Comparison of ENCODE assay signal across 20 cellular contexts in the genomic region with DNA sequence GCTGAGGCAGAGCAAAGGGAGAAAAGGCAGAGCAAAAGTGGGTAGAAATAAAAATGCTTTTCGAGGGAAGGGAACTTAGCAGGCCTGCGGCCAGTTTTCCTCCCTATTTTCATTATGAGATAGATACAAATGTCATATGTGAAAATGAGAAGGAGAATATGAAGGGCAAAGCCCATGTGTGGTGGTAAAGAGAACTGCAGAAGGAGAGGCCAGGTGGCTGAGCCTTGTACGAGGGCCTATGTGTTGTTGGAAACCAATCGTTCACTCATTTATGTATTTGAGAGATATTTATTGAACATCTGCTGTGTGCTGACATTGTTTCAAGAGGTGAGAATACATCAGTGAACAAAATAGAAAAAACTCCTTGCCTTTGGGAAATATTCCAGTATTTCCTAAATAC.
DNase-seq lines count a peak whose midpoint lies in the region; ATAC-seq and TF ChIP-seq lines count a peak whose summit lies in the region.
"Had no signal": no experiment of that assay in that cellular context is flagged by ENCODE, and none has a peak within 500 bp of the region (broad histone marks: within the 10 kb centered on the region; RNA-seq: fewer than 3 reads in every experiment).

No MANE protein-coding gene starts in this region.

- TF ChIP-seq CTCF in BE2C (IDR thresholded peaks at IDR 0.05; ENCODE audit: low read depth, low read length) (peak; percentile 13; the same call in 1 of the 2 replicates), DND-41 (IDR thresholded peaks at IDR 0.05; ENCODE audit: borderline replicate concordance, extremely low read depth, low read length, poor library complexity, severe bottlenecking) (no peak)

- peaks cover 4% of the 10 kb centered on the region for H3K27me3 Mint-ChIP-seq in dendritic cell treated with granulocyte-macrophage colony-stimulating factor and Interleukin-4, amounts not matched to agents 40 ng/mL and 50 ng/mL, for 4 days
- peaks cover 1 to 10% of the 10 kb centered on the region in 2 donors for H3K27me3 Mint-ChIP-seq in stimulated activated naive B cell treated with anti-CD40 and anti-IgM and Interleukin-4, amounts not matched to agents 10 μg/mL and 1 μg/mL and 100 μg/mL, for 72 hours
- H3K27me3 Mint-ChIP-seq: activated T-cell treated with anti-CD3 and anti-CD28 coated beads, Interleukin-2, amount 50 U/mL, for 24 hours had no signal

- no peaks in the 10 kb centered on the region for H3K79me2 ChIP-seq in DND-41 (ENCODE audit: insufficient read depth, low read length)

- 0 out of 2 replicates have a peak overlapping the region, but pooled peaks have one; percentile 44 for H2AFZ ChIP-seq in DND-41 (ENCODE audit: low read depth, low read length)

- peaks cover 12% of the 10 kb centered on the region for H3K4me1 ChIP-seq in BE2C
- H3K4me1 ChIP-seq in DND-41 (ENCODE audit: insufficient read depth, low read length): peaks cover 8% of the 10 kb centered on the region
- H3K4me1 ChIP-seq in NT2/D1 (ENCODE audit: insufficient read depth, insufficient read length): no peaks in the 10 kb centered on the region

- ATAC-seq in DND-41 (ENCODE audit: insufficient read depth, low read depth): no peak
- no peak for ATAC-seq in stimulated activated naive B cell treated with anti-CD40 and anti-IgM and Interleukin-4, amounts not matched to agents 10 μg/mL and 1 μg/mL and 100 μg/mL, for 72 hours (replicated peaks)

- H3K27me3 ChIP-seq in BE2C (no peaks in the 10 kb centered on the region), DND-41 (ENCODE audit: insufficient read depth, low read length, poor library complexity) (peaks cover 13% of the 10 kb centered on the region), NT2/D1 (ENCODE audit: insufficient read depth, insufficient read length) (peaks cover 2% of the 10 kb centered on the region)
- H3K27me3 ChIP-seq: cardiac muscle cell, right atrium auricular region, SJSA1 had no signal

- H3K4me2 ChIP-seq in DND-41 (ENCODE audit: insufficient read depth, low read length): no peak overlapping the region

- DNase-seq in BE2C (no peak), DND-41 (no peak), NT2/D1 (ENCODE audit: low read depth, low spot score) (no peak), NCI-H1436 treated with DMSO at 0.1 percent for 48 hours (lab: John Stamatoyannopoulos, UW) (no peak), DMS79 (lab: John Stamatoyannopoulos, UW) (no peak)
- DNase-seq in stimulated activated naive B cell treated with anti-CD40 and anti-IgM and Interleukin-4, amounts not matched to agents 10 μg/mL and 1 μg/mL and 100 μg/mL, for 72 hours: no peak
- no peak for DNase-seq in stimulated activated CD4-positive, alpha-beta T cell treated with anti-CD3 and anti-CD28 coated beads, Interleukin-4, amount 100 ng/mL, for 4 hours
- DNase-seq: activated CD4-positive, CD25-positive, alpha-beta regulatory T cell treated with anti-CD3 and anti-CD28 coated beads, Interleukin-2, amount 50 U/mL, for 72 hours; activated naive CD4-positive, alpha-beta T cell treated with Interleukin-2 at 50 U/mL for 16 hours; activated T-cell treated with anti-CD3 and anti-CD28 coated beads, Interleukin-2, amount 50 U/mL, for 24 hours; amniotic stem cell; dermis blood vessel endothelial cell; EL; islet precursor cell; PC-9; stimulated activated CD8-positive, alpha-beta memory T cell treated with anti-CD3 and anti-CD28 coated beads, Interleukin-4, amount 100 ng/mL, for 48 hours had no signal

- H3K4me3 Mint-ChIP-seq in dendritic cell treated with granulocyte-macrophage colony-stimulating factor and Interleukin-4, amounts not matched to agents 40 ng/mL and 50 ng/mL, for 4 days: peak overlapping the region; percentile 70
- no peak overlapping the region for H3K4me3 Mint-ChIP-seq in stimulated activated naive B cell treated with anti-CD40 and anti-IgM and Interleukin-4, amounts not matched to agents 10 μg/mL and 1 μg/mL and 100 μg/mL, for 72 hours

- no peaks in the 10 kb centered on the region for H4K20me1 ChIP-seq in DND-41 (ENCODE audit: insufficient read depth, low read length)

- intact Hi-C loops in dendritic cell treated with granulocyte-macrophage colony-stimulating factor and Interleukin-4, amounts not matched to agents 40 ng/mL and 50 ng/mL, for 4 days (cut with micrococcal nuclease): loop anchor here (1.0 to 10.0 kb wide), 6 partner anchors 36 to 701 kb away; a partner anchor contains a TSS

- H3K9me3 ChIP-seq in BE2C (no peaks in the 10 kb centered on the region), DND-41 (ENCODE audit: insufficient read depth, low read length, severe bottlenecking) (no peaks in the 10 kb centered on the region), NT2/D1 (ENCODE audit: insufficient read depth, low read length) (no peaks in the 10 kb centered on the region)
- H3K9me3 ChIP-seq: right atrium auricular region, SJSA1 had no signal

- H3K36me3 Mint-ChIP-seq in dendritic cell treated with granulocyte-macrophage colony-stimulating factor and Interleukin-4, amounts not matched to agents 40 ng/mL and 50 ng/mL, for 4 days (ENCODE audit: low read depth): no peaks in the 10 kb centered on the region
- H3K36me3 Mint-ChIP-seq in stimulated activated naive B cell treated with anti-CD40 and anti-IgM and Interleukin-4, amounts not matched to agents 10 μg/mL and 1 μg/mL and 100 μg/mL, for 72 hours: no peaks in the 10 kb centered on the region

- H3K4me3 ChIP-seq in BE2C (ENCODE audit: low read depth, low read length) (no peak overlapping the region), DND-41 (ENCODE audit: low read depth in 1 of 2, low read length in 2 of 2) (no peak overlapping the region), NT2/D1 (ENCODE audit: insufficient read length, low read depth) (peak overlapping the region; percentile 24)
- H3K4me3 ChIP-seq: cardiac muscle cell had no signal

- no peaks in the 10 kb centered on the region for H3K36me3 ChIP-seq in BE2C
- H3K36me3 ChIP-seq in DND-41 (ENCODE audit: insufficient read depth, low read length): no peaks in the 10 kb centered on the region
- no peaks in the 10 kb centered on the region for H3K36me3 ChIP-seq in NT2/D1 (ENCODE audit: insufficient read depth, insufficient read length, low read length)
- H3K36me3 ChIP-seq: cardiac muscle cell, right atrium auricular region, SJSA1 had no signal

- H3K9ac ChIP-seq in DND-41 (ENCODE audit: low read depth, low read length): no peak overlapping the region
- H3K9ac ChIP-seq in NT2/D1 (ENCODE audit: insufficient read length, low read depth): no peak overlapping the region

- H3K9me3 Mint-ChIP-seq in dendritic cell treated with granulocyte-macrophage colony-stimulating factor and Interleukin-4, amounts not matched to agents 40 ng/mL and 50 ng/mL, for 4 days: no peaks in the 10 kb centered on the region
- H3K9me3 Mint-ChIP-seq in stimulated activated naive B cell treated with anti-CD40 and anti-IgM and Interleukin-4, amounts not matched to agents 10 μg/mL and 1 μg/mL and 100 μg/mL, for 72 hours: no peaks in the 10 kb centered on the region
- H3K9me3 Mint-ChIP-seq: activated T-cell treated with anti-CD3 and anti-CD28 coated beads, Interleukin-2, amount 50 U/mL, for 24 hours had no signal

- peaks cover 31% of the 10 kb centered on the region for H3K4me1 Mint-ChIP-seq in dendritic cell treated with granulocyte-macrophage colony-stimulating factor and Interleukin-4, amounts not matched to agents 40 ng/mL and 50 ng/mL, for 4 days (ENCODE audit: low read depth)
- H3K4me1 Mint-ChIP-seq in stimulated activated naive B cell treated with anti-CD40 and anti-IgM and Interleukin-4, amounts not matched to agents 10 μg/mL and 1 μg/mL and 100 μg/mL, for 72 hours: peaks cover 0 to 7% of the 10 kb centered on the region in 2 donors

- no peak overlapping the region for H3K27ac Mint-ChIP-seq in dendritic cell treated with granulocyte-macrophage colony-stimulating factor and Interleukin-4, amounts not matched to agents 40 ng/mL and 50 ng/mL, for 4 days
- H3K27ac Mint-ChIP-seq in stimulated activated naive B cell treated with anti-CD40 and anti-IgM and Interleukin-4, amounts not matched to agents 10 μg/mL and 1 μg/mL and 100 μg/mL, for 72 hours: no peak overlapping the region
- H3K27ac Mint-ChIP-seq: activated T-cell treated with anti-CD3 and anti-CD28 coated beads, Interleukin-2, amount 50 U/mL, for 24 hours had no signal

- no peak overlapping the region for H3K27ac ChIP-seq in DND-41 (ENCODE audit: low read length)
- H3K27ac ChIP-seq: cardiac muscle cell, PC-9, right atrium auricular region, SJSA1 had no signal
